In genomic region chr20:7432612-7433011, GRCh38 we compare ENCODE assay signal across 36 cellular contexts.
"Had no signal": no experiment of that assay in that cellular context is flagged by ENCODE, and none has a peak within 500 bp of the region (broad histone marks: within the 10 kb centered on the region; RNA-seq: fewer than 3 reads in every experiment).

No MANE protein-coding gene starts in this region.

- H3K9me3 ChIP-seq: breast epithelium, SJCRH30 had no signal

- DNase-seq: activated CD4-positive, alpha-beta memory T cell treated with anti-CD3 and anti-CD28 coated beads, Interleukin-2, amount 10 ng/mL, durations not matched to agents 7 days and 5 days; activated CD4-positive, alpha-beta T cell treated with anti-CD3 and anti-CD28 coated beads for 1 hour; activated CD4-positive, alpha-beta T cell treated with anti-CD3 and anti-CD28 coated beads for 48 hours; activated CD4-positive, CD25-positive, alpha-beta regulatory T cell; activated CD8-positive, alpha-beta memory T cell treated with anti-CD3 and anti-CD28 coated beads for 24 hours; activated CD8-positive, alpha-beta memory T cell treated with anti-CD3 and anti-CD28 coated beads, Interleukin-2, amount 10 ng/mL, durations not matched to agents 7 days and 5 days; activated CD8-positive, alpha-beta memory T cell treated with anti-CD3 and anti-CD28 coated beads, Interleukin-2, amount 50 U/mL, for 48 hours; activated effector memory CD4-positive, alpha-beta T cell treated with Interleukin-2 at 50 U/mL for 16 hours; activated naive CD4-positive, alpha-beta T cell; activated naive CD4-positive, alpha-beta T cell treated with anti-CD3 and anti-CD28 coated beads, Interleukin-2, amount 50 U/mL, for 16 hours; activated naive CD8-positive, alpha-beta T cell treated with anti-CD3 and anti-CD28 coated beads for 36 hours; activated T-cell treated with anti-CD3 and anti-CD28 coated beads, Interleukin-2, amount 50 U/mL, for 48 hours; amniotic stem cell; aorta; caudate nucleus; MM.1S; MV-4-11; NCI-H1092; NCI-H1436 treated with DMSO at 0.1 percent for 48 hours; NCI-H1694 treated with DMSO at 0.1 percent for 48 hours; NCI-H2029; NCI-H2171; NCI-H510A; NCI-H526; NCI-H748 treated with DMSO at 0.1 percent for 48 hours; NK-92 treated with Interleukin-12 subunit alpha and Interleukin-12 subunit beta, amount 100 ng/mL, for 24 hours; PC-9; SJCRH30; T1000; WERI-Rb-1 had no signal

- H3K4me1 ChIP-seq: breast epithelium, SJCRH30 had no signal

- H3K27ac ChIP-seq: breast epithelium, KMS-11, PC-9, RWPE1, SJCRH30, SK-N-MC, WERI-Rb-1 had no signal

- H3K27me3 ChIP-seq: breast epithelium, SJCRH30 had no signal

- H2AFZ ChIP-seq: PC-9 had no signal

- H3K4me2 ChIP-seq: KMS-11, PC-9 had no signal

- H3K36me3 ChIP-seq: breast epithelium, SJCRH30, WERI-Rb-1 had no signal

- H3K4me3 ChIP-seq: breast epithelium, PC-9, SJCRH30, SK-N-MC had no signal

- ATAC-seq: activated CD8-positive, alpha-beta memory T cell treated with anti-CD3 and anti-CD28 coated beads, Interleukin-2, amount 10 ng/mL, durations not matched to agents 7 days and 5 days; Right ventricle myocardium inferior had no signal

- FAIRE-seq: RCC 7860 had no signal

- H3K9ac ChIP-seq: KMS-11 had no signal
